9 cellular contexts compared by ENCODE assay signal in the genomic region with DNA sequence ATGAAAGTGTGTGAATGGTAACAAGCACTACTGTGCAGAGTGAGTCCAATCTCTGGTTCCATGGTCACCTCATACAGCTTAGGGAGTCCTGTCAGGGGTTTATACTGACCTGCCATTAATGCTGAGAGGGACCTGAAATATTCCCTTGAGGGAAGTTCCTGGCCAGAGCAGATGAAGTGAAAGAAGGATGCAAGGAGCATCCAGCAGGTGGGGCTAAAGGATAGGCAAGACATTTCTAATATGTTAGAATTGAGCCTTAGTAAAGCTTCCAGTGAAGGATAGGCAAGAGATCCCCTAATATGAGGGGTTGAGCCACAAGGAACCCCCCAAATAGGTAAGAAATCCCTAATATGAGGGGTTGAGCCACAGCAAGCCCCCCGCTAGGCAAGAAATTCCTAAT. TPM values are rescaled to one million over a fixed set of nuclear protein-coding genes. Genes with fewer than 3 reads are reported as not detected.
A peak's percentile ranks its signal among the peaks of the same experiment; 100 is the strongest.
DNase-seq lines count a peak whose midpoint lies in the region; ATAC-seq and TF ChIP-seq lines count a peak whose summit lies in the region.
"Had no signal": no experiment of that assay in that cellular context is flagged by ENCODE, and none has a peak within 500 bp of the region (broad histone marks: within the 10 kb centered on the region; RNA-seq: fewer than 3 reads in every experiment).

No MANE protein-coding gene starts in this region.

- H3K36me3 Mint-ChIP-seq in activated naive CD4-positive, alpha-beta T cell treated with anti-CD3 and anti-CD28 coated beads, Interleukin-2, amount 10 ng/mL, durations not matched to agents 7 days and 5 days: no peaks in the 10 kb centered on the region
- peaks cover 3% of the 10 kb centered on the region for H3K36me3 Mint-ChIP-seq in type B pancreatic cell
- H3K36me3 Mint-ChIP-seq in activated CD4-positive, alpha-beta memory T cell treated with anti-CD3 and anti-CD28 coated beads for 36 hours: peaks cover 4% of the 10 kb centered on the region

- H3K27ac Mint-ChIP-seq in activated naive CD4-positive, alpha-beta T cell treated with anti-CD3 and anti-CD28 coated beads, Interleukin-2, amount 10 ng/mL, durations not matched to agents 7 days and 5 days: no peak overlapping the region
- no peak overlapping the region for H3K27ac Mint-ChIP-seq in type B pancreatic cell
- H3K27ac Mint-ChIP-seq in activated CD4-positive, alpha-beta memory T cell treated with anti-CD3 and anti-CD28 coated beads for 36 hours: no peak overlapping the region

- H3K4me3 Mint-ChIP-seq in activated naive CD4-positive, alpha-beta T cell treated with anti-CD3 and anti-CD28 coated beads, Interleukin-2, amount 10 ng/mL, durations not matched to agents 7 days and 5 days: no peak overlapping the region
- no peak overlapping the region for H3K4me3 Mint-ChIP-seq in type B pancreatic cell
- H3K4me3 Mint-ChIP-seq in activated CD4-positive, alpha-beta memory T cell treated with anti-CD3 and anti-CD28 coated beads for 36 hours: no peak overlapping the region

- CTCF ChIA-PET in activated naive CD4-positive, alpha-beta T cell treated with anti-CD3 and anti-CD28 coated beads, Interleukin-2, amount 10 ng/mL, durations not matched to agents 7 days and 5 days (lab: Charles Lee): no interaction called here
- CTCF ChIA-PET in activated CD4-positive, alpha-beta memory T cell treated with anti-CD3 and anti-CD28 coated beads for 36 hours (lab: Charles Lee): no interaction called here

- TF ChIP-seq CTCF in fibroblast of the aortic adventitia (IDR thresholded peaks at IDR 0.05; ENCODE audit: insufficient read depth, low read length) (peak; percentile 49), type B pancreatic cell (conservative IDR thresholded peaks at IDR 0.05) (peak; percentile 60)

- peak; percentile 25 for DNase-seq in activated naive CD4-positive, alpha-beta T cell treated with anti-CD3 and anti-CD28 coated beads, Interleukin-2, amount 10 ng/mL, durations not matched to agents 7 days and 5 days
- no peak for DNase-seq in activated naive CD4-positive, alpha-beta T cell treated with anti-CD3 and anti-CD28 coated beads, Interleukin-2, amount 50 U/mL, for 16 hours
- DNase-seq in OCI-M1 (lab: John Stamatoyannopoulos, UW) (peak; percentile 48), fibroblast of the aortic adventitia (ENCODE audit: low read depth) (peak; percentile 48), type B pancreatic cell (ENCODE audit: extremely low spot score, unreplicated experiment) (no peak), NCI-H510A (lab: John Stamatoyannopoulos, UW) (no peak)
- DNase-seq in activated CD4-positive, alpha-beta memory T cell treated with anti-CD3 and anti-CD28 coated beads for 36 hours: no peak
- DNase-seq: stimulated activated CD4-positive, alpha-beta T cell treated with anti-CD3 and anti-CD28 coated beads, Interleukin-4, amount 100 ng/mL, for 1 hour had no signal

- peaks cover 23% of the 10 kb centered on the region for H3K9me3 Mint-ChIP-seq in activated naive CD4-positive, alpha-beta T cell treated with anti-CD3 and anti-CD28 coated beads, Interleukin-2, amount 10 ng/mL, durations not matched to agents 7 days and 5 days
- peaks cover 19% of the 10 kb centered on the region for H3K9me3 Mint-ChIP-seq in type B pancreatic cell
- peaks cover 32% of the 10 kb centered on the region for H3K9me3 Mint-ChIP-seq in activated CD4-positive, alpha-beta memory T cell treated with anti-CD3 and anti-CD28 coated beads for 36 hours

- H3K27me3 Mint-ChIP-seq in activated naive CD4-positive, alpha-beta T cell treated with anti-CD3 and anti-CD28 coated beads, Interleukin-2, amount 10 ng/mL, durations not matched to agents 7 days and 5 days: no peaks in the 10 kb centered on the region
- no peaks in the 10 kb centered on the region for H3K27me3 Mint-ChIP-seq in type B pancreatic cell
- H3K27me3 Mint-ChIP-seq in activated CD4-positive, alpha-beta memory T cell treated with anti-CD3 and anti-CD28 coated beads for 36 hours: no peaks in the 10 kb centered on the region

- POLR2A ChIA-PET in activated CD4-positive, alpha-beta memory T cell treated with anti-CD3 and anti-CD28 coated beads for 36 hours (lab: Charles Lee): no interaction called here

- ATAC-seq in GM21717 (IDR thresholded peaks at IDR 0.05; ENCODE audit: unreplicated experiment): no peak

- intact Hi-C loops in activated CD4-positive, alpha-beta memory T cell treated with anti-CD3 and anti-CD28 coated beads for 36 hours (cut with micrococcal nuclease): no loop called here

- H3K4me1 Mint-ChIP-seq in activated naive CD4-positive, alpha-beta T cell treated with anti-CD3 and anti-CD28 coated beads, Interleukin-2, amount 10 ng/mL, durations not matched to agents 7 days and 5 days: no peaks in the 10 kb centered on the region
- H3K4me1 Mint-ChIP-seq in type B pancreatic cell (ENCODE audit: unreplicated experiment): no peaks in the 10 kb centered on the region
- H3K4me1 Mint-ChIP-seq in activated CD4-positive, alpha-beta memory T cell treated with anti-CD3 and anti-CD28 coated beads for 36 hours (ENCODE audit: low read depth): no peaks in the 10 kb centered on the region

- H3K4me3 ChIP-seq in fibroblast of the aortic adventitia (ENCODE audit: low read depth, low read length): no peak overlapping the region

RNA-seq across cellular contexts. Expression of gene FAM221A, which starts 25.5 kb away (rescaled TPM):
- 0.74 and 1.4 TPM in 2 replicates for total RNA-seq in fibroblast of the aortic adventitia (ENCODE audit: low replicate concordance)
- 8.2 and 11.7 TPM in 2 replicates for total RNA-seq in type B pancreatic cell (ENCODE audit: low replicate concordance)
- total RNA-seq in activated CD4-positive, alpha-beta memory T cell treated with anti-CD3 and anti-CD28 coated beads for 36 hours: 10 to 100 TPM in 1 of 2 experiments, 1 to 10 TPM in 1; 9.0 to 10.7 TPM

RNA-seq across cellular contexts. Expression of gene STK31, which starts 55.5 kb away (rescaled TPM):
- total RNA-seq in fibroblast of the aortic adventitia (ENCODE audit: low replicate concordance): 0.09 and 0.33 TPM in 2 replicates
- 0.43 and 0.74 TPM in 2 replicates for total RNA-seq in type B pancreatic cell (ENCODE audit: low replicate concordance)
- total RNA-seq in activated CD4-positive, alpha-beta memory T cell treated with anti-CD3 and anti-CD28 coated beads for 36 hours: not detected

RNA-seq across cellular contexts. Expression of gene CCDC126, which starts 57.3 kb away (rescaled TPM):
- total RNA-seq in fibroblast of the aortic adventitia (ENCODE audit: low replicate concordance): 3.9 and 8.5 TPM in 2 replicates
- 11.1 and 15.2 TPM in 2 replicates for total RNA-seq in type B pancreatic cell (ENCODE audit: low replicate concordance)
- total RNA-seq in activated CD4-positive, alpha-beta memory T cell treated with anti-CD3 and anti-CD28 coated beads for 36 hours: 1 to 10 TPM; 5.2 to 5.7 TPM

Comparison
In these comparisons a context has a peak if more than half of its experiments do, and no peak if none do; other contexts are left out.
1. DNase-seq: peak in activated naive CD4-positive, alpha-beta T cell treated with anti-CD3 and anti-CD28 coated beads, Interleukin-2, amount 10 ng/mL, durations not matched to agents 7 days and 5 days (single experiment), OCI-M1 (single experiment) and fibroblast of the aortic adventitia (single experiment); none in activated naive CD4-positive, alpha-beta T cell treated with anti-CD3 and anti-CD28 coated beads, Interleukin-2, amount 50 U/mL, for 16 hours (single experiment), type B pancreatic cell (single experiment), NCI-H510A (single experiment) and activated CD4-positive, alpha-beta memory T cell treated with anti-CD3 and anti-CD28 coated beads for 36 hours (single experiment).